10 cellular contexts compared by ENCODE assay signal in the genomic region with DNA sequence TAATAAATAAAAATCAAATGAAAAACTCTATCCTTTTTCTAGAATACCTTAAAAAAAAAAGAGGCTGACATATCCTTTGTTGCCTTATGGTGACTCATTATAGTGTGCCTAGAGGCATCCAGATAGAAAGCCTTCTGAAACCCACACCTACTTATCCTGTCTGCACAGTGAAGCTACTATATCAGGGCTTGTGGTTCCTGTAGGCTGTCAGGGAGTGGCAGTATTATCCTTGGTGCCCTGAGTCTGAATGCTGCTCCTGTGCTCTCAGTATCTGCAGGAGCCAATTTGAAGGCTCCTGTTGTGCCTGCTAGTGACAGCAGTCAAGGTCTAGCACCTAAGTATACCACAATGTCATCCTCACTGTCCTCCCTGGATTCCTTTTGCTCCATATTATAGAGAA.
DNase-seq lines count a peak whose midpoint lies in the region; ATAC-seq, FAIRE-seq and TF ChIP-seq lines count a peak whose summit lies in the region.
"Had no signal": no experiment of that assay in that cellular context is flagged by ENCODE, and none has a peak within 500 bp of the region (broad histone marks: within the 10 kb centered on the region; RNA-seq: fewer than 3 reads in every experiment).

No MANE protein-coding gene starts in this region.

- no peak overlapping the region for H3K4me3 ChIP-seq in heart left ventricle
- H3K4me3 ChIP-seq: BLaER1 had no signal

- no peak overlapping the region for H3K27ac ChIP-seq in heart left ventricle
- H3K27ac ChIP-seq: BLaER1 had no signal

- H3K27me3 ChIP-seq in heart left ventricle, result no peaks in the 10 kb centered on the region
- H3K27me3 ChIP-seq: BLaER1 had no signal

- peak in 1 of 12 donors; percentile 39 for TF ChIP-seq CTCF in heart left ventricle (IDR thresholded peaks at IDR 0.05)

- H3K4me1 ChIP-seq in heart left ventricle, result no peaks in the 10 kb centered on the region
- H3K4me1 ChIP-seq: BLaER1 had no signal

- intact Hi-C loops in heart left ventricle (cut with DNase I) (no loop called here), Right ventricle myocardium inferior (cut with DNase I) (no loop called here)

- DNase-seq in heart left ventricle (no peak), Right ventricle myocardium inferior (ENCODE audit: missing footprints) (no peak), UCSD-AML1 (lab: John Stamatoyannopoulos, UW; ENCODE audit: unreplicated experiment) (peak; percentile 31), urothelium cell line (ENCODE audit: low spot score) (peak; percentile 43), NCI-H187 treated with DMSO at 0.1 percent for 48 hours (lab: John Stamatoyannopoulos, UW) (no peak), globus pallidus (ENCODE audit: low spot score) (no peak)
- DNase-seq in stimulated activated naive CD4-positive, alpha-beta T cell treated with Interleukin-2 at 50 U/mL for 16 hours (lab: John Stamatoyannopoulos, UW), result no peak

- H3K9me3 ChIP-seq in heart left ventricle, result peaks cover 0 to 10% (median 0%) of the 10 kb centered on the region in 12 donors
- H3K9me3 ChIP-seq: BLaER1 had no signal

- no peaks in the 10 kb centered on the region for H3K36me3 ChIP-seq in heart left ventricle
- H3K36me3 ChIP-seq: BLaER1 had no signal

- ATAC-seq in heart left ventricle (peak in 3 of 4 donors; percentile 46 to 68 (median 48)), Right ventricle myocardium inferior (no peak), HG03095 (IDR thresholded peaks at IDR 0.05; ENCODE audit: unreplicated experiment) (peak; percentile 68)

- FAIRE-seq in urothelium cell line (lab: Jason Lieb, UNC), result no peak
- FAIRE-seq: RCC 7860 had no signal

- no peak for TF ChIP-seq POLR2A in heart left ventricle (IDR thresholded peaks at IDR 0.05)

Comparison
In these comparisons a context has a peak if more than half of its experiments do, and no peak if none do; other contexts are left out.
1. DNase-seq: peak in UCSD-AML1 (single experiment) and urothelium cell line (single experiment); none in heart left ventricle (0 of 5), Right ventricle myocardium inferior (single experiment), NCI-H187 treated with DMSO at 0.1 percent for 48 hours (single experiment), stimulated activated naive CD4-positive, alpha-beta T cell treated with Interleukin-2 at 50 U/mL for 16 hours (single experiment) and globus pallidus (single experiment).